Comparison of ENCODE assay signal across 1 cellular context in genomic region chr10:14556285-14556956, GRCh38.
A peak's percentile ranks its signal among the peaks of the same experiment; 100 is the strongest.
TF ChIP-seq lines count a peak whose summit lies in the region.

No MANE protein-coding gene starts in this region.

TF ChIP-seq in HepG2, 621 proteins besides CTCF, POLR2A, EP300 and RAD21 (continued from another document):
- TF ChIP-seq SMC3 (IDR thresholded peaks at IDR 0.05; ENCODE audit: low read length) (peak; percentile 70), ZNF546 (CRISPR knock-in tag; conservative IDR thresholded peaks at IDR 0.05) (no peak), ZNF207 (IDR thresholded peaks at IDR 0.05; ENCODE audit: borderline replicate concordance) (no peak), IKZF5 (CRISPR knock-in tag; IDR thresholded peaks at IDR 0.05) (0 out of 2 replicates have a peak, but pooled peaks have one; percentile 28), TCF7L2 (IDR thresholded peaks at IDR 0.05; ENCODE audit: low read depth, low read length) (no peak), ZNF563 (CRISPR knock-in tag; IDR thresholded peaks at IDR 0.05) (no peak), ZNF280B (CRISPR knock-in tag; IDR thresholded peaks at IDR 0.05; ENCODE audit: borderline replicate concordance) (no peak), NCOR1 (IDR thresholded peaks at IDR 0.05; ENCODE audit: borderline replicate concordance, low read length) (no peak), ATF1 (CRISPR knock-in tag; IDR thresholded peaks at IDR 0.05) (no peak), ZFP90 (CRISPR knock-in tag; IDR thresholded peaks at IDR 0.05; ENCODE audit: borderline replicate concordance) (no peak), SAP130 (CRISPR knock-in tag; IDR thresholded peaks at IDR 0.05; ENCODE audit: low read depth) (0 out of 2 replicates have a peak, but pooled peaks have one; percentile 17), MAFF (IDR thresholded peaks at IDR 0.05; ENCODE audit: low read depth, low read length) (peak; percentile 88), SOX6 (IDR thresholded peaks at IDR 0.05) (no peak), SOX6 (CRISPR knock-in tag; IDR thresholded peaks at IDR 0.05) (no peak; the same call in none of the 2 replicates), BCL3 (CRISPR knock-in tag; IDR thresholded peaks at IDR 0.05) (0 out of 2 replicates have a peak, but pooled peaks have one; percentile 30), ZNF616 (CRISPR knock-in tag; IDR thresholded peaks at IDR 0.05; ENCODE audit: low read depth) (no peak), SRF (IDR thresholded peaks at IDR 0.05; ENCODE audit: low read depth, low read length) (no peak), ZNF136 (CRISPR knock-in tag; IDR thresholded peaks at IDR 0.05; ENCODE audit: low read depth) (no peak), HOXA9 (CRISPR knock-in tag; IDR thresholded peaks at IDR 0.05; ENCODE audit: borderline replicate concordance) (no peak), PBX2 (CRISPR knock-in tag; IDR thresholded peaks at IDR 0.05) (no peak), MAFK (conservative IDR thresholded peaks at IDR 0.05 in 1 of 2, IDR thresholded peaks at IDR 0.05 in 1 of 2; ENCODE audit: low read length in 2 of 2) (peak; percentile 87 to 93), BCL6 (CRISPR knock-in tag; IDR thresholded peaks at IDR 0.05) (no peak), ZNF687 (CRISPR knock-in tag; IDR thresholded peaks at IDR 0.05) (peak; percentile 64), ZNF547 (CRISPR knock-in tag; IDR thresholded peaks at IDR 0.05) (0 out of 2 replicates have a peak, but pooled peaks have one; percentile 49), SOX13 (IDR thresholded peaks at IDR 0.05) (0 out of 2 replicates have a peak, but pooled peaks have one; percentile 30), SOX13 (CRISPR knock-in tag; conservative IDR thresholded peaks at IDR 0.05 in 1 of 2, IDR thresholded peaks at IDR 0.05 in 1 of 2) (no peak), ZNF615 (CRISPR knock-in tag; IDR thresholded peaks at IDR 0.05; ENCODE audit: borderline replicate concordance) (no peak), POLR2AphosphoS2 (IDR thresholded peaks at IDR 0.05; ENCODE audit: low read depth, low read length) (no peak), ZHX2 (IDR thresholded peaks at IDR 0.05; ENCODE audit: low read depth) (no peak), ZHX2 (CRISPR knock-in tag; IDR thresholded peaks at IDR 0.05; ENCODE audit: borderline replicate concordance) (no peak), FOXP1 (IDR thresholded peaks at IDR 0.05) (no peak), FOXP1 (CRISPR knock-in tag; IDR thresholded peaks at IDR 0.05) (no peak), IKZF4 (CRISPR knock-in tag; IDR thresholded peaks at IDR 0.05; ENCODE audit: borderline replicate concordance, low read depth, not compliant biosample characterization) (no peak), ETV5 (CRISPR knock-in tag; IDR thresholded peaks at IDR 0.05; ENCODE audit: borderline replicate concordance) (no peak), NR0B2 (CRISPR knock-in tag; IDR thresholded peaks at IDR 0.05) (no peak), AFF4 (CRISPR knock-in tag; IDR thresholded peaks at IDR 0.05) (no peak), KDM2A (CRISPR knock-in tag; IDR thresholded peaks at IDR 0.05; ENCODE audit: borderline replicate concordance, low read depth) (peak; percentile 20; the same call in 1 of the 2 replicates)
